In the genomic region with DNA sequence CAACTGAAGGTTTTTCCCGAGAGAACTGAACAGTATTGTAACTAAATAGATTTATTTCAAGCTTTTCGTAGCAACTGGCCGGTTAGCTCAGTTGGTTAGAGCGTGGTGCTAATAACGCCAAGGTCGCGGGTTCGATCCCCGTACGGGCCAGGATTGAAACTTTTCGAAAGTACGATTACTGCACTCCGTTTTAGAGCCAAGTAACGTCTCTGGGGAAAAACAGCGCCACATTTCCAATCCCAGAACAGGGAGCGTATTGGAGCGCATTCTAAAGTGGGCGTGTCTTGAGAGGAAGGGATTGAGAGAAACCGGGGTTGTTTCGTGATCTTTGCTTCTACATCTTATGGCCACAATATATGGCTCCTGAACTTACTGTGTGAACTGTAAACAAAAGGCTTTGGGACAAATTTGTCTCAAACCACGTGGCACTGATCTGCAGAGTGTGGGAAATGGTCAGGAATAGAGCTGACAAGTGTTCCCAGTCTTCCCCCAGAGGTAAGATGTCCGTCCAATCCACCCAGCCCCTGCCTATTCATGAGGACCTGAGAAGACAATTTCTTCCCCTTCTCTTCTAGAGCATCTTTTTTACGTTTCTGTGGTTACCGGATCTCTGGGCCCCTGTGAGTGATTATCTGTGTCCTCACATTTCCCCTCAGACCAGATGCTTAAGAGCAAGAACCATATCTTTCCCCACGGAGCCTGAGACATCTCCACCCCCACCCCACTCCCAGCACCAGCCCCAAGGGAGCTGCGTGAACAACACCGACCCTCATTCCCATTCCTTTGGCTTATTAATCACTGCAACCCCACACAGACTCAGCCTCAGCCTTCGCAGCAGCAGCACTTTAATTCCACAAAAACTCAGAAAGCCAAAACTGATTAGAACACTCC, we compare ENCODE assay signal across 8 cellular contexts. TPM values are rescaled to one million over a fixed set of nuclear protein-coding genes. Genes with fewer than 3 reads are reported as not detected.
DNase-seq lines count a peak whose midpoint lies in the region; ATAC-seq, FAIRE-seq and TF ChIP-seq lines count a peak whose summit lies in the region.

No MANE protein-coding gene starts in this region.

- DNase-seq in AG09309 (ENCODE audit: low read depth) (peak; percentile 99), GM19239 (ENCODE audit: insufficient read length, low spot score) (no peak), OCI-M1 (lab: John Stamatoyannopoulos, UW) (peak; percentile 100), activated T-cell treated with anti-CD3 and anti-CD28 coated beads for 24 hours (ENCODE audit: low read depth) (peak; percentile 91), mucosa of descending colon (peak; percentile 88 to 93 (median 92))
- DNase-seq in stimulated activated CD8-positive, alpha-beta memory T cell treated with anti-CD3 and anti-CD28 coated beads, Interleukin-2, amount 100 ng/mL, for 1 hour (ENCODE audit: low read depth in 2 of 2) = peak; percentile 77 to 80

- H3K27ac ChIP-seq in esophagus (ENCODE audit: low read depth in 2 of 2, low read length in 1 of 2) = peak overlapping the region; percentile 97 to 99

- WGBS in esophagus, 2 donors = 4% methylated on average over 28 of the region's 28 CpGs

- no peak for TF ChIP-seq RAD21 in Ishikawa (IDR thresholded peaks at IDR 0.05; ENCODE audit: low read depth)

- H3K4me3 ChIP-seq in AG09309 (ENCODE audit: control insufficient read depth, low read depth, low read length) (peak overlapping the region; percentile 96), esophagus (ENCODE audit: low read depth in 1 of 2, low read length in 2 of 2) (peak overlapping the region; percentile 51 to 92), mucosa of descending colon (no peak overlapping the region)

- intact Hi-C loops in mucosa of descending colon (cut with DNase I, micrococcal nuclease) = loop anchor here in 1 of 2 donors (2.0 kb wide), 1 partner anchor 35 kb away; no protein-coding TSS in a partner anchor

- H3K9me3 ChIP-seq in esophagus (ENCODE audit: control insufficient read depth in 2 of 2, insufficient read depth in 1 of 2, low read depth in 1 of 2, low read length in 1 of 2) (no peaks in the 10 kb centered on the region), mucosa of descending colon (no peaks in the 10 kb centered on the region)

- H3K27me3 ChIP-seq in esophagus (ENCODE audit: control insufficient read depth in 1 of 2, insufficient read depth in 2 of 2, low read length in 2 of 2) = no peaks in the 10 kb centered on the region

- TF ChIP-seq EP300 in Ishikawa (IDR thresholded peaks at IDR 0.05; ENCODE audit: borderline replicate concordance) = peak; percentile 13; the same call in 1 of the 2 replicates

- H3K4me1 ChIP-seq in esophagus (ENCODE audit: control insufficient read depth in 2 of 2, insufficient read depth in 2 of 2, low read length in 1 of 2) = peaks cover 5 to 16% of the 10 kb centered on the region in 2 donors
- peaks cover 44% of the 10 kb centered on the region for H3K4me1 ChIP-seq in mucosa of descending colon (ENCODE audit: low read depth)

- TF ChIP-seq CTCF in AG09309 (IDR thresholded peaks at IDR 0.05; ENCODE audit: control insufficient read depth, insufficient read depth, low read depth, low read length, missing control alignments) (peak; percentile 12), mucosa of descending colon (IDR thresholded peaks at IDR 0.05) (peak; percentile 3)

- FAIRE-seq in GM19239 (lab: Jason Lieb, UNC) = peak; percentile 96

- H3K36me3 ChIP-seq in esophagus (ENCODE audit: control insufficient read depth in 2 of 2, insufficient read depth in 2 of 2, low read length in 1 of 2) = no peaks in the 10 kb centered on the region
- H3K36me3 ChIP-seq in mucosa of descending colon (ENCODE audit: low read depth) = peaks cover 10% of the 10 kb centered on the region

- peak; percentile 49 for ATAC-seq in mucosa of descending colon

TF ChIP-seq in Ishikawa, 13 proteins besides CTCF, POLR2A, EP300 and RAD21:
- peak; percentile 79 for TF ChIP-seq USF1 (IDR thresholded peaks at IDR 0.05)
- peak; percentile 86 for TF ChIP-seq TEAD4 (IDR thresholded peaks at IDR 0.05)
- TF ChIP-seq, protein P1, sequence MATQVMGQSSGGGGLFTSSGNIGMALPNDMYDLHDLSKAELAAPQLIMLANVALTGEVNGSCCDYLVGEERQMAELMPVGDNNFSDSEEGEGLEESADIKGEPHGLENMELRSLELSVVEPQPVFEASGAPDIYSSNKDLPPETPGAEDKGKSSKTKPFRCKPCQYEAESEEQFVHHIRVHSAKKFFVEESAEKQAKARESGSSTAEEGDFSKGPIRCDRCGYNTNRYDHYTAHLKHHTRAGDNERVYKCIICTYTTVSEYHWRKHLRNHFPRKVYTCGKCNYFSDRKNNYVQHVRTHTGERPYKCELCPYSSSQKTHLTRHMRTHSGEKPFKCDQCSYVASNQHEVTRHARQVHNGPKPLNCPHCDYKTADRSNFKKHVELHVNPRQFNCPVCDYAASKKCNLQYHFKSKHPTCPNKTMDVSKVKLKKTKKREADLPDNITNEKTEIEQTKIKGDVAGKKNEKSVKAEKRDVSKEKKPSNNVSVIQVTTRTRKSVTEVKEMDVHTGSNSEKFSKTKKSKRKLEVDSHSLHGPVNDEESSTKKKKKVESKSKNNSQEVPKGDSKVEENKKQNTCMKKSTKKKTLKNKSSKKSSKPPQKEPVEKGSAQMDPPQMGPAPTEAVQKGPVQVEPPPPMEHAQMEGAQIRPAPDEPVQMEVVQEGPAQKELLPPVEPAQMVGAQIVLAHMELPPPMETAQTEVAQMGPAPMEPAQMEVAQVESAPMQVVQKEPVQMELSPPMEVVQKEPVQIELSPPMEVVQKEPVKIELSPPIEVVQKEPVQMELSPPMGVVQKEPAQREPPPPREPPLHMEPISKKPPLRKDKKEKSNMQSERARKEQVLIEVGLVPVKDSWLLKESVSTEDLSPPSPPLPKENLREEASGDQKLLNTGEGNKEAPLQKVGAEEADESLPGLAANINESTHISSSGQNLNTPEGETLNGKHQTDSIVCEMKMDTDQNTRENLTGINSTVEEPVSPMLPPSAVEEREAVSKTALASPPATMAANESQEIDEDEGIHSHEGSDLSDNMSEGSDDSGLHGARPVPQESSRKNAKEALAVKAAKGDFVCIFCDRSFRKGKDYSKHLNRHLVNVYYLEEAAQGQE (IDR thresholded peaks at IDR 0.05; ENCODE audit: low read depth) = no peak
- TF ChIP-seq FOXM1 (IDR thresholded peaks at IDR 0.05; ENCODE audit: borderline replicate concordance, low read depth) = peak; percentile 60; the same call in 1 of the 2 replicates
- TF ChIP-seq MAX (IDR thresholded peaks at IDR 0.05) = peak; percentile 87
- TF ChIP-seq ZBTB7A (IDR thresholded peaks at IDR 0.05; ENCODE audit: low read depth) = 0 out of 2 replicates have a peak, but pooled peaks have one; percentile 25
- TF ChIP-seq CREB1 (IDR thresholded peaks at IDR 0.05; ENCODE audit: low read depth) = peak; percentile 23; the same call in 1 of the 2 replicates
- peak; percentile 30 for TF ChIP-seq YY1 (IDR thresholded peaks at IDR 0.05; ENCODE audit: low read depth)
- TF ChIP-seq TAF1 (IDR thresholded peaks at IDR 0.05; ENCODE audit: low read depth) = peak; percentile 54; the same call in 1 of the 2 replicates
- TF ChIP-seq EGR1 (IDR thresholded peaks at IDR 0.05) = no peak
- TF ChIP-seq CEBPB (IDR thresholded peaks at IDR 0.05) = peak; percentile 67; the same call in 1 of the 2 replicates
- TF ChIP-seq NFIC (IDR thresholded peaks at IDR 0.05) = peak; percentile 74
- peak; percentile 57 for TF ChIP-seq TCF12 (IDR thresholded peaks at IDR 0.05; ENCODE audit: low read depth)

RNA-seq across cellular contexts. Expression of gene BORCS6, which starts 2.2 kb away (rescaled TPM):
- 1 to 10 TPM; 3.3 to 8.2 TPM for polyA plus RNA-seq in esophagus
- total RNA-seq in mucosa of descending colon = 10 to 100 TPM; 10.5 to 11.4 (median 11.0) TPM

RNA-seq across cellular contexts. Expression of gene TMEM107, which starts 11.6 kb away (rescaled TPM):
- 1 to 10 TPM; 5.6 to 8.9 TPM for polyA plus RNA-seq in esophagus
- total RNA-seq in mucosa of descending colon = 10 to 100 TPM in 1 of 3 donors, 1 to 10 TPM in 2; 8.0 to 19.1 (median 9.6) TPM

RNA-seq across cellular contexts. Expression of gene AURKB, which starts 22.6 kb away (rescaled TPM):
- polyA plus RNA-seq in esophagus = 10 to 100 TPM; 25.3 to 28.3 TPM
- total RNA-seq in mucosa of descending colon = 10 to 100 TPM in 1 of 3 donors, 1 to 10 TPM in 2; 5.2 to 27.3 (median 5.7) TPM

RNA-seq across cellular contexts. Expression of gene VAMP2, which starts 25.0 kb away (rescaled TPM):
- 10 to 100 TPM; 21.9 to 22.4 TPM for polyA plus RNA-seq in esophagus
- 10 to 100 TPM; 56.4 to 77.2 (median 62.8) TPM for total RNA-seq in mucosa of descending colon

RNA-seq across cellular contexts. Expression of gene PER1, which starts 35.6 kb away (rescaled TPM):
- polyA plus RNA-seq in esophagus = 10 to 100 TPM; 44.7 to 85.2 TPM
- total RNA-seq in mucosa of descending colon = 100 to 1,000 TPM in 1 of 3 donors, 10 to 100 TPM in 2; 14.9 to 185 (median 84.0) TPM
